ENCODE assay signal across 26 cellular contexts in the genomic region with DNA sequence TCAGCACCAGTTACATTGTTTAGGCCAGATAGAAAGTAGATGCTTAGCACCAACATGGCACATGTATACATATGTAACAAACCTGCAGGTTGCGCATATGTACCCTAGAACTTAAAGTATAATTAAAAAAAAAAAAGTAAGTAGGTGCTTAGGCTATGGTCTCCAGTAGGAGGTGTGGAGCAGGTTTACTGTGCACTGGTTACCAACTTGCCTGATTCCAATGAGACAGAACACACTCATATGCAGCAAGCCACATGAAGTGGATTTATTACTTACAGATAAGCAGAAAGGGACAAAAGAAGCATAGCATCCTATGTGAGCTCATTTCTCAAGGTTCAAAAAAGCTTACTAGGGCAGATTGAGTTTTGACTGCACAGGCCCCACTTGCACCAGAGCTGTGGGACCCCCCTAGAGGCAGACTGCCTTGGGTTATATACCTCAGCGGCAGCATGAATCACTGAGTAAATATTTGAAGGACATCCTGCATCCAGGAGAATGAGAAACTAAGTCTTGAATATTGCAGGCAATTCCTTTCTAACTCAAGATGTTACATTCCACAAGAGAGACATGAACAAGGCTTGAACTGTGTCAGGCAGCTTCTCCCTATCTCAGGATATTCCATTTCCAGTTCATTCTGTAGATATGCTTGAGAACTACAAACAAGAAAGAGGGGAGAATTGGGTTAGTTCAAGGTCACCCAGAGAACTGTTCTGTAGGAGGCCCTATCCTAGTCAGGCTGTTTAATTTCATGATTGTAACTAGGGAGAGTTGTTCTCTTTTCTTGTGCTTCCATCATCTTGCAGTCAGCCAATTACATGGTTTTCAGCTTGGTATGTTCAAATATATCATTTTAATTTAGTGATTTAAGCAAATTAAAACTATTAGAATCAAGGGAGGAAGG. TPM values are rescaled to one million over a fixed set of nuclear protein-coding genes. Genes with fewer than 3 reads are reported as not detected.
DNase-seq lines count a peak whose midpoint lies in the region; ATAC-seq, FAIRE-seq and TF ChIP-seq lines count a peak whose summit lies in the region.
"Had no signal": no experiment of that assay in that cellular context is flagged by ENCODE, and none has a peak within 500 bp of the region (broad histone marks: within the 10 kb centered on the region; RNA-seq: fewer than 3 reads in every experiment).

No MANE protein-coding gene starts in this region.

- no peaks in the 10 kb centered on the region for H3F3A ChIP-seq in PC-3 (ENCODE audit: low read length, unreplicated experiment)

- H3K4me3 ChIP-seq in PC-3 (ENCODE audit: low read length), result no peak overlapping the region
- no peak overlapping the region for H3K4me3 ChIP-seq in mesendoderm (ENCODE audit: low read length)
- H3K4me3 ChIP-seq in pancreas, result no peak overlapping the region
- H3K4me3 ChIP-seq: BLaER1, coronary artery, lung, prostate gland, upper lobe of left lung had no signal

- intact Hi-C loops in PC-3 (cut with micrococcal nuclease) (no loop called here), pancreas (cut with DNase I) (no loop called here)

- H3K36me3 Mint-ChIP-seq in type B pancreatic cell (no peaks in the 10 kb centered on the region), T-cell (no peaks in the 10 kb centered on the region)
- H3K36me3 Mint-ChIP-seq: activated CD4-positive, alpha-beta memory T cell treated with anti-CD3 and anti-CD28 coated beads for 36 hours had no signal

- H3K9ac ChIP-seq in PC-3 (ENCODE audit: low read length) (no peak overlapping the region), mesendoderm (ENCODE audit: low read length) (no peak overlapping the region)
- H3K9ac ChIP-seq: BLaER1 had no signal

- H2AK5ac ChIP-seq in mesendoderm (ENCODE audit: low read length), result no peak overlapping the region

- H3K23ac ChIP-seq in mesendoderm (ENCODE audit: low read length), result no peak overlapping the region

- H3K4me1 Mint-ChIP-seq in type B pancreatic cell (ENCODE audit: unreplicated experiment), result no peaks in the 10 kb centered on the region
- no peaks in the 10 kb centered on the region for H3K4me1 Mint-ChIP-seq in T-cell
- H3K4me1 Mint-ChIP-seq: activated B cell treated with CpG ODN at 0.5 μM for 24 hours had no signal

- H3K79me1 ChIP-seq in mesendoderm (ENCODE audit: low read length), result no peaks in the 10 kb centered on the region

- H4K8ac ChIP-seq in mesendoderm (ENCODE audit: low read depth, low read length), result no peak overlapping the region

- no peak overlapping the region for H2BK15ac ChIP-seq in mesendoderm (replicated peaks; ENCODE audit: low read depth)

- H3K4me3 Mint-ChIP-seq in type B pancreatic cell (no peak overlapping the region), T-cell (no peak overlapping the region)
- H3K4me3 Mint-ChIP-seq: activated B cell treated with CpG ODN at 0.5 μM for 24 hours; activated CD4-positive, alpha-beta memory T cell treated with anti-CD3 and anti-CD28 coated beads for 36 hours; effector memory CD8-positive, alpha-beta T cell; H9 had no signal

- CTCF ChIA-PET in PC-3 (lab: Charles Lee), result interaction anchor here (0.6 kb wide), 1 partner anchor 368 kb away, joined by 3 read pairs; no protein-coding TSS in a partner anchor
- CTCF ChIA-PET in T-cell (lab: Charles Lee), result no interaction called here

- H3K36me3 ChIP-seq in PC-3 (ENCODE audit: low read depth, low read length), result no peaks in the 10 kb centered on the region
- H3K36me3 ChIP-seq in mesendoderm (ENCODE audit: control insufficient read depth, insufficient read depth, low read length), result no peaks in the 10 kb centered on the region
- no peaks in the 10 kb centered on the region for H3K36me3 ChIP-seq in pancreas
- H3K36me3 ChIP-seq: BLaER1, prostate gland, upper lobe of left lung had no signal

- H3K4me1 ChIP-seq in PC-3 (ENCODE audit: insufficient read depth, low read length) (peaks cover 9% of the 10 kb centered on the region), mesendoderm (ENCODE audit: control insufficient read depth, low read depth, low read length) (no peaks in the 10 kb centered on the region), pancreas (no peaks in the 10 kb centered on the region)
- H3K4me1 ChIP-seq: BLaER1, prostate gland, upper lobe of left lung had no signal

- H3K27ac ChIP-seq in PC-3 (ENCODE audit: low read length) (no peak overlapping the region), mesendoderm (ENCODE audit: low read depth, low read length) (no peak overlapping the region), pancreas (no peak overlapping the region)
- H3K27ac ChIP-seq: BLaER1, coronary artery, prostate gland, upper lobe of left lung had no signal

- BruUV-seq in PC-3 (replicated peaks; lab: Mats Ljungman, UMichigan), result no TSS peak

- H3K9me3 ChIP-seq in PC-3 (ENCODE audit: low read length), result no peaks in the 10 kb centered on the region
- H3K9me3 ChIP-seq in pancreas, result no peaks in the 10 kb centered on the region
- H3K9me3 ChIP-seq: BLaER1, prostate gland, upper lobe of left lung had no signal

- H3K27me3 Mint-ChIP-seq in type B pancreatic cell (no peaks in the 10 kb centered on the region), T-cell (no peaks in the 10 kb centered on the region)
- H3K27me3 Mint-ChIP-seq: activated B cell treated with CpG ODN at 0.5 μM for 24 hours; activated CD4-positive, alpha-beta memory T cell treated with anti-CD3 and anti-CD28 coated beads for 36 hours; effector memory CD8-positive, alpha-beta T cell had no signal

- no peaks in the 10 kb centered on the region for H3K27me3 ChIP-seq in PC-3 (ENCODE audit: low read length)
- no peaks in the 10 kb centered on the region for H3K27me3 ChIP-seq in mesendoderm (ENCODE audit: insufficient read depth, low read length, poor library complexity)
- H3K27me3 ChIP-seq in pancreas, result no peaks in the 10 kb centered on the region
- H3K27me3 ChIP-seq: BLaER1, upper lobe of left lung had no signal

- H3K4ac ChIP-seq in mesendoderm (ENCODE audit: low read depth, low read length), result no peak overlapping the region

- H3K27ac Mint-ChIP-seq in type B pancreatic cell, result no peak overlapping the region
- H3K27ac Mint-ChIP-seq in T-cell, result no peak overlapping the region
- H3K27ac Mint-ChIP-seq: activated B cell treated with CpG ODN at 0.5 μM for 24 hours; activated CD4-positive, alpha-beta memory T cell treated with anti-CD3 and anti-CD28 coated beads for 36 hours; effector memory CD8-positive, alpha-beta T cell; H9 had no signal

- H3K4me2 ChIP-seq in PC-3 (ENCODE audit: low read length), result peak overlapping the region; percentile 6; the same call in 1 of the 2 replicates
- no peak overlapping the region for H3K4me2 ChIP-seq in mesendoderm (ENCODE audit: low read length)
- H3K4me2 ChIP-seq: BLaER1 had no signal

- WGBS in mesendoderm (ENCODE audit: extremely low coverage, insufficient coverage, low lambda C conversion rate), result no CpG with 5 or more reads among the region's 2 CpGs
- 62 to 66% methylated on average over 2 of the region's 2 CpGs for WGBS in pancreas, 2 donors

- FAIRE-seq in pancreas (lab: Jason Lieb, UNC), result no peak
- FAIRE-seq: frontal cortex, GM12892, kidney had no signal

- no peaks in the 10 kb centered on the region for H4K20me1 ChIP-seq in PC-3 (ENCODE audit: low read length)
- H4K20me1 ChIP-seq: BLaER1 had no signal

- H3K9me3 Mint-ChIP-seq in type B pancreatic cell, result no peaks in the 10 kb centered on the region
- H3K9me3 Mint-ChIP-seq in T-cell, result peaks cover 0 to 2% (median 0%) of the 10 kb centered on the region in 3 donors
- H3K9me3 Mint-ChIP-seq: activated B cell treated with CpG ODN at 0.5 μM for 24 hours; activated CD4-positive, alpha-beta memory T cell treated with anti-CD3 and anti-CD28 coated beads for 36 hours; effector memory CD8-positive, alpha-beta T cell; H9 had no signal

- ATAC-seq in PC-3, result peak; percentile 95
- no peak for ATAC-seq in pancreas
- no peak for ATAC-seq in T-cell (replicated peaks in 1 of 4)
- no peak for ATAC-seq in GM19035 (IDR thresholded peaks at IDR 0.05; ENCODE audit: unreplicated experiment)
- ATAC-seq: effector memory CD8-positive, alpha-beta T cell; esophagus mucosa had no signal

- no peak overlapping the region for H3K56ac ChIP-seq in mesendoderm (ENCODE audit: low read length)

- POLR2A ChIA-PET in PC-3 (lab: Charles Lee; ENCODE audit: unreplicated experiment), result interaction anchor here (0.7 kb wide), 2 partner anchors 22 to 1582 kb away, joined by 4 read pairs; no protein-coding TSS in a partner anchor
- POLR2A ChIA-PET in T-cell (lab: Charles Lee), result no interaction called here

- no peak overlapping the region for H2BK120ac ChIP-seq in mesendoderm (ENCODE audit: low read depth, low read length)

- DNase-seq in DMS53 (lab: John Stamatoyannopoulos, UW) (peak; percentile 52), PC-3 (peak; percentile 54), brain pericyte (ENCODE audit: low read depth, low spot score) (peak; percentile 0), mesendoderm (peak; percentile 75), pancreas (no peak), type B pancreatic cell (ENCODE audit: extremely low spot score, unreplicated experiment) (no peak), T-cell (no peak)
- DNase-seq: ACHN; activated B cell treated with CpG ODN at 0.5 μM for 24 hours; activated CD4-positive, alpha-beta memory T cell treated with anti-CD3 and anti-CD28 coated beads for 36 hours; activated effector memory CD4-positive, alpha-beta T cell treated with anti-CD3 and anti-CD28 coated beads, Interleukin-2, amount 50 U/mL, for 16 hours; COR-L47; effector memory CD8-positive, alpha-beta T cell; H9; kidney; NCI-H1694; upper lobe of left lung had no signal

- H3K9me2 ChIP-seq in PC-3 (replicated peaks; ENCODE audit: low read length), result no peaks in the 10 kb centered on the region

- TF ChIP-seq CTCF in PC-3 (conservative IDR thresholded peaks at IDR 0.05; ENCODE audit: low read depth, low read length) (no peak), pancreas (IDR thresholded peaks at IDR 0.05) (no peak), type B pancreatic cell (conservative IDR thresholded peaks at IDR 0.05) (no peak)

- H3K79me2 ChIP-seq in PC-3 (ENCODE audit: low read length) (no peaks in the 10 kb centered on the region), mesendoderm (ENCODE audit: control insufficient read depth, insufficient read depth, low read length) (no peaks in the 10 kb centered on the region)

- H2AFZ ChIP-seq in PC-3 (ENCODE audit: low read length), result no peak overlapping the region

- no peak overlapping the region for H4K5ac ChIP-seq in mesendoderm (ENCODE audit: low read length)

- no peak overlapping the region for H2BK5ac ChIP-seq in mesendoderm (ENCODE audit: low read length)

- H3K18ac ChIP-seq in mesendoderm (ENCODE audit: low read length), result no peak overlapping the region

RNA-seq across cellular contexts. Expression of a gene that starts 30.1 kb away (rescaled TPM):
- total RNA-seq in PC-3 (2014; rRNA removed) (not detected in 2 replicates), pancreas (under 1 TPM; 0.13 to 0.93 (median 0.25) TPM), type B pancreatic cell (ENCODE audit: low replicate concordance) (1.3 and 4.6 TPM in 2 replicates), T-cell (not detected)
- 10.5 TPM for polyA plus RNA-seq in mesendoderm (2013, experiment 1 of 2)
- polyA plus RNA-seq in mesendoderm (2013, experiment 2 of 2), result 9.9 TPM
- polyA plus RNA-seq in pancreas, result 1 to 10 TPM in 1 of 2 donors, under 1 TPM in 1; 0.30 to 1.4 TPM
- total RNA-seq: activated CD4-positive, alpha-beta memory T cell treated with anti-CD3 and anti-CD28 coated beads for 36 hours; LHCN-M2 had no signal

Comparison
In these comparisons a context has a peak if more than half of its experiments do, and no peak if none do; other contexts are left out.
1. DNase-seq: peak in DMS53 (single experiment), PC-3 (single experiment), brain pericyte (single experiment) and mesendoderm (single experiment); none in pancreas (0 of 6), type B pancreatic cell (single experiment) and T-cell (0 of 34).